Comparison of ENCODE assay signal across 9 cellular contexts in the genomic region with DNA sequence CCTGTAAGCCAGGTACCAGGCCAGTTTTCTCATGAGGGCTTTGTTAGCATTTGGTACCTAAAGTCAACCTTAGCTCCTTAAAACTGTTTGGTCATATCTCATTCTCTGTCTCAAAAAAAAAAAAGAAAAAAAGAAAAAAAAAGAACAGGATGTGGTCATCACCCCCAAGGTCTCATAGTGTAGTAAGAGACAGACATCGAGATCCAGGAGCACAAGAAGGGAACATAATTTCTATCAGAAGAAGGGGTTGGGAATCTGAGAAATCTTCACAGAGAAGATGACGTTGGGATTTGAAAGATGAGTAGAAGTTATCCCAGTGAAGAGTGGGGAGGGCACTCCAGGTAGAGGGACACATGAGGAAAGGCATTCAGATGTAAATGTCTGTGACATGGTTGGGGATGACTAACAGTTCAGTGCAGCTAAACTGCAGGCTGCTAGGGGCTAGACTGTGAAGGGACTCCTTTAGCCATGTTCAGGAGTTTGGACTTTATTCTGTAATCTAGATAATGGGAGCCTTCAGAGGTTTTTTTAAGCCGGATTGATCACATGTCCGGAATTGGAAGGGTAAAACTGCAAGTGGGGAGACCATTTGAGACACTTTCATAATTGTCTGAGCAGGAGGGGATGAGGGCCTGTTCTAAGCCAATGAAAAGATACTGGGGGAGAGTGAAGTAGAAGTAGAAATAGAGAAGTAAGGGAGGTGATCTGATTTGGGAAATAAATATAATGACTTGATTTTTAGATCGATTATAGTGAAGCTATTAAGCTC. TPM values are rescaled to one million over a fixed set of nuclear protein-coding genes. Genes with fewer than 3 reads are reported as not detected.
DNase-seq lines count a peak whose midpoint lies in the region; ATAC-seq and TF ChIP-seq lines count a peak whose summit lies in the region.
"Had no signal": no experiment of that assay in that cellular context is flagged by ENCODE, and none has a peak within 500 bp of the region (broad histone marks: within the 10 kb centered on the region; RNA-seq: fewer than 3 reads in every experiment).

No MANE protein-coding gene starts in this region.

- no peak for TF ChIP-seq CTCF in H9 (conservative IDR thresholded peaks at IDR 0.05)

- H4K5ac ChIP-seq in H9 (ENCODE audit: insufficient read length, low read depth, low read length): no peak overlapping the region

- H2BK20ac ChIP-seq in H9 (ENCODE audit: low read depth, low read length, poor library complexity, severe bottlenecking): no peak overlapping the region

- peaks cover 4% of the 10 kb centered on the region; the same call in 1 of the 2 replicates for H3K4me1 ChIP-seq in H9 (ENCODE audit: insufficient read depth, low read length)

- no peak overlapping the region for H3K27ac ChIP-seq in H9 (ENCODE audit: insufficient read length, low read depth, low read length)

- no peak overlapping the region for H2BK12ac ChIP-seq in H9 (ENCODE audit: insufficient read length, low read depth, low read length)

- H3K36me3 Mint-ChIP-seq in activated CD4-positive, alpha-beta T cell treated with anti-CD3 and anti-CD28 coated beads for 36 hours (ENCODE audit: low read depth): no peaks in the 10 kb centered on the region
- H3K36me3 Mint-ChIP-seq in H9 (ENCODE audit: insufficient read depth in 1 of 3, low read depth in 3 of 3) (peaks cover 0 to 4% (median 3%) of the 10 kb centered on the region in 3 experiments; a peak in 3 of 7 replicates), T-cell (peaks cover under 1% of the 10 kb centered on the region)
- no peaks in the 10 kb centered on the region for H3K36me3 Mint-ChIP-seq in natural killer cell treated with Interleukin-12 subunit alpha and Interleukin-12 subunit beta and Interleukin-15 and Interleukin-18, amount 100 ng/mL, for 72 hours

- no peaks in the 10 kb centered on the region for H3K27me3 ChIP-seq in H9 (ENCODE audit: insufficient read depth, low read length)

- H3T11ph ChIP-seq in H9 (ENCODE audit: low read length): no peak overlapping the region

- H3K23ac ChIP-seq in H9 (ENCODE audit: insufficient read length, low read depth, low read length): no peak overlapping the region

- H3K4me1 Mint-ChIP-seq in activated CD4-positive, alpha-beta T cell treated with anti-CD3 and anti-CD28 coated beads for 36 hours: peaks cover 25% of the 10 kb centered on the region
- H3K4me1 Mint-ChIP-seq in H9: peaks cover 21% of the 10 kb centered on the region in 2 experiments
- H3K4me1 Mint-ChIP-seq in T-cell: peaks cover 28 to 36% (median 34%) of the 10 kb centered on the region in 3 donors
- peaks cover 15 to 20% of the 10 kb centered on the region in 2 donors for H3K4me1 Mint-ChIP-seq in natural killer cell treated with Interleukin-12 subunit alpha and Interleukin-12 subunit beta and Interleukin-15 and Interleukin-18, amount 100 ng/mL, for 72 hours (ENCODE audit: low read depth in 2 of 2)

- peak; percentile 31 for DNase-seq in activated CD4-positive, alpha-beta T cell treated with anti-CD3 and anti-CD28 coated beads for 36 hours
- DNase-seq in activated CD4-positive, alpha-beta T cell treated with anti-CD3 and anti-CD28 coated beads for 48 hours: no peak
- DNase-seq in H9 (peak; percentile 38), T-cell (peak in 1 of 34 experiments; percentile 1), KG1 (lab: John Stamatoyannopoulos, UW) (no peak), HuH-7 (ENCODE audit: low spot score) (no peak), NCI-H446 (lab: John Stamatoyannopoulos, UW) (no peak)
- no peak for DNase-seq in natural killer cell treated with Interleukin-12 subunit alpha and Interleukin-12 subunit beta and Interleukin-15 and Interleukin-18, amount 100 ng/mL, for 72 hours (ENCODE audit: low spot score)
- DNase-seq: midbrain had no signal

- H2AK5ac ChIP-seq in H9 (ENCODE audit: insufficient read length, low read length): no peak overlapping the region

- H3K9ac ChIP-seq in H9 (ENCODE audit: extremely low read depth, insufficient read length, low read length): no peak overlapping the region

- H3K4me2 ChIP-seq in H9 (ENCODE audit: insufficient read depth, insufficient read length, low read length): no peak overlapping the region

- H3K23me2 ChIP-seq in H9 (ENCODE audit: insufficient read length, low read depth, low read length, poor library complexity, severe bottlenecking): no peaks in the 10 kb centered on the region

- no peak overlapping the region for H2BK5ac ChIP-seq in H9 (ENCODE audit: insufficient read length, low read length)

- intact Hi-C loops in activated CD4-positive, alpha-beta T cell treated with anti-CD3 and anti-CD28 coated beads for 36 hours (cut with DNase I, micrococcal nuclease): loop anchor here (1.0 to 5.0 kb wide), 5 partner anchors 14 to 171 kb away; partner anchors contain the start of genes ZMYM3 (in 2 of the 2), NONO (in 1 of the 2) and TAF1 (in 1 of the 2)

- no peaks in the 10 kb centered on the region for H3K79me1 ChIP-seq in H9 (ENCODE audit: insufficient read depth, low read depth, low read length, poor library complexity, severe bottlenecking)

- H3K79me2 ChIP-seq in H9 (ENCODE audit: insufficient read depth, low read length): no peaks in the 10 kb centered on the region

- H4K8ac ChIP-seq in H9 (replicated peaks; ENCODE audit: insufficient read length, low read depth, low read length): no peak overlapping the region

- CTCF ChIA-PET in activated CD4-positive, alpha-beta T cell treated with anti-CD3 and anti-CD28 coated beads for 36 hours (lab: Charles Lee): interaction anchor here (0.7 to 1.5 kb wide), 4 partner anchors 15 to 164 kb away, joined by 3 to 4 read pairs (median 4); no protein-coding TSS in a partner anchor
- CTCF ChIA-PET in T-cell (lab: Charles Lee): interaction anchor here (0.6 kb wide), 3 partner anchors 17 to 738 kb away, joined by 3 to 4 read pairs (median 4); no protein-coding TSS in a partner anchor

- no peaks in the 10 kb centered on the region for H4K20me1 ChIP-seq in H9 (ENCODE audit: control insufficient read depth, insufficient read depth, insufficient read length)

- H2BK15ac ChIP-seq in H9 (ENCODE audit: low read depth, low read length): no peak overlapping the region

- peak; percentile 85 for ATAC-seq in activated CD4-positive, alpha-beta T cell treated with anti-CD3 and anti-CD28 coated beads for 36 hours
- peak; percentile 72 to 74 (median 74) for ATAC-seq in T-cell (replicated peaks in 1 of 4)
- peak; percentile 85 to 87 for ATAC-seq in natural killer cell treated with Interleukin-12 subunit alpha and Interleukin-12 subunit beta and Interleukin-15 and Interleukin-18, amount 100 ng/mL, for 72 hours

- H4K91ac ChIP-seq in H9 (ENCODE audit: insufficient read length, low read depth, low read length): no peak overlapping the region

- no peak overlapping the region for H2BK120ac ChIP-seq in H9 (ENCODE audit: low read depth, low read length, poor library complexity, severe bottlenecking)

- H3K9me3 ChIP-seq in H9 (ENCODE audit: control insufficient read depth, low read depth, low read length): peaks cover 24% of the 10 kb centered on the region

- POLR2A ChIA-PET in activated CD4-positive, alpha-beta T cell treated with anti-CD3 and anti-CD28 coated beads for 36 hours (lab: Charles Lee): interaction anchor here (0.6 to 0.7 kb wide), 4 partner anchors 14 to 1014 kb away, joined by 3 to 4 read pairs (median 4); no protein-coding TSS in a partner anchor
- POLR2A ChIA-PET in T-cell (lab: Charles Lee): interaction anchor here in 1 of 2 donors (0.6 to 1.0 kb wide), 4 partner anchors 14 to 439 kb away, joined by 3 to 4 read pairs (median 3); partner anchors contain the start of gene NONO

- no peak overlapping the region for H3K4ac ChIP-seq in H9 (ENCODE audit: low read depth, low read length)

- no peaks in the 10 kb centered on the region for H3K9me3 Mint-ChIP-seq in activated CD4-positive, alpha-beta T cell treated with anti-CD3 and anti-CD28 coated beads for 36 hours (ENCODE audit: low read depth)
- H3K9me3 Mint-ChIP-seq in H9 (peaks cover 50 to 56% of the 10 kb centered on the region in 2 experiments), T-cell (no peaks in the 10 kb centered on the region)
- no peaks in the 10 kb centered on the region for H3K9me3 Mint-ChIP-seq in natural killer cell treated with Interleukin-12 subunit alpha and Interleukin-12 subunit beta and Interleukin-15 and Interleukin-18, amount 100 ng/mL, for 72 hours

- no peak overlapping the region for H3K18ac ChIP-seq in H9 (ENCODE audit: insufficient read length, low read depth, low read length)

- peak overlapping the region; percentile 76 for H3K4me3 Mint-ChIP-seq in activated CD4-positive, alpha-beta T cell treated with anti-CD3 and anti-CD28 coated beads for 36 hours
- H3K4me3 Mint-ChIP-seq in H9: no peak overlapping the region; a peak in 1 of 5 replicates
- H3K4me3 Mint-ChIP-seq in T-cell: peak overlapping the region; percentile 81 to 86 (median 86)
- H3K4me3 Mint-ChIP-seq in natural killer cell treated with Interleukin-12 subunit alpha and Interleukin-12 subunit beta and Interleukin-15 and Interleukin-18, amount 100 ng/mL, for 72 hours: peak overlapping the region; percentile 92

- no peak overlapping the region for H3K56ac ChIP-seq in H9 (ENCODE audit: insufficient read length, low read depth, low read length)

- no peaks in the 10 kb centered on the region for H3K27me3 Mint-ChIP-seq in activated CD4-positive, alpha-beta T cell treated with anti-CD3 and anti-CD28 coated beads for 36 hours
- H3K27me3 Mint-ChIP-seq in H9 (ENCODE audit: low read depth) (no peaks in the 10 kb centered on the region; the same call in 1 of the 2 replicates), T-cell (peaks cover 0 to 5% of the 10 kb centered on the region in 2 donors)
- no peaks in the 10 kb centered on the region for H3K27me3 Mint-ChIP-seq in natural killer cell treated with Interleukin-12 subunit alpha and Interleukin-12 subunit beta and Interleukin-15 and Interleukin-18, amount 100 ng/mL, for 72 hours

- H2AFZ ChIP-seq in H9 (ENCODE audit: low read length): no peak overlapping the region

- no CpG with 5 or more reads among the region's 5 CpGs for WGBS in H9 (ENCODE audit: extremely low coverage, insufficient read length, low lambda C conversion rate)

- no peak overlapping the region for H3K14ac ChIP-seq in H9 (ENCODE audit: insufficient read depth, low read length)

- peak overlapping the region; percentile 94 for H3K27ac Mint-ChIP-seq in activated CD4-positive, alpha-beta T cell treated with anti-CD3 and anti-CD28 coated beads for 36 hours
- H3K27ac Mint-ChIP-seq in H9: peak overlapping the region in 2 of 3 experiments; percentile 22 to 78; a peak in 3 of 7 replicates
- peak overlapping the region; percentile 91 to 92 for H3K27ac Mint-ChIP-seq in T-cell
- peak overlapping the region; percentile 94 for H3K27ac Mint-ChIP-seq in natural killer cell treated with Interleukin-12 subunit alpha and Interleukin-12 subunit beta and Interleukin-15 and Interleukin-18, amount 100 ng/mL, for 72 hours

RNA-seq across cellular contexts. Expression of gene GJB1, which starts 26.9 kb away (rescaled TPM):
- total RNA-seq in activated CD4-positive, alpha-beta T cell treated with anti-CD3 and anti-CD28 coated beads for 36 hours: not detected
- total RNA-seq in H9 (2021): not detected in 2 replicates
- under 1 TPM in 2 of 5 donors, not detected in 3; 0.23 TPM for total RNA-seq in T-cell
- total RNA-seq in natural killer cell treated with Interleukin-12 subunit alpha and Interleukin-12 subunit beta and Interleukin-15 and Interleukin-18, amount 100 ng/mL, for 72 hours: not detected

RNA-seq across cellular contexts. Expression of gene NLGN3, which starts 51.5 kb away (rescaled TPM):
- total RNA-seq in activated CD4-positive, alpha-beta T cell treated with anti-CD3 and anti-CD28 coated beads for 36 hours: under 1 TPM; 0.77 to 0.78 TPM
- total RNA-seq in H9 (2021) (3.5 and 3.6 TPM in 2 replicates), T-cell (1 to 10 TPM; 2.9 to 3.7 (median 3.2) TPM)
- total RNA-seq in natural killer cell treated with Interleukin-12 subunit alpha and Interleukin-12 subunit beta and Interleukin-15 and Interleukin-18, amount 100 ng/mL, for 72 hours: 1 to 10 TPM in 1 of 2 donors, under 1 TPM in 1; 0.78 to 1.6 TPM

RNA-seq across cellular contexts. Expression of gene ZMYM3, which starts 57.8 kb away (rescaled TPM):
- 10 to 100 TPM; 22.6 to 22.8 TPM for total RNA-seq in activated CD4-positive, alpha-beta T cell treated with anti-CD3 and anti-CD28 coated beads for 36 hours
- total RNA-seq in H9 (2021): 83.4 and 86.5 TPM in 2 replicates
- 10 to 100 TPM; 23.6 to 32.4 (median 28.7) TPM for total RNA-seq in T-cell
- 10 to 100 TPM; 14.7 to 16.8 TPM for total RNA-seq in natural killer cell treated with Interleukin-12 subunit alpha and Interleukin-12 subunit beta and Interleukin-15 and Interleukin-18, amount 100 ng/mL, for 72 hours

Comparison
In these comparisons a context has a peak if more than half of its experiments do, and no peak if none do; other contexts are left out.
1. DNase-seq: peak in activated CD4-positive, alpha-beta T cell treated with anti-CD3 and anti-CD28 coated beads for 36 hours (single experiment) and H9 (single experiment); none in activated CD4-positive, alpha-beta T cell treated with anti-CD3 and anti-CD28 coated beads for 48 hours (single experiment), natural killer cell treated with Interleukin-12 subunit alpha and Interleukin-12 subunit beta and Interleukin-15 and Interleukin-18, amount 100 ng/mL, for 72 hours (single experiment), KG1 (single experiment), HuH-7 (single experiment) and NCI-H446 (0 of 2).
2. H3K4me3 Mint-ChIP-seq: peak in activated CD4-positive, alpha-beta T cell treated with anti-CD3 and anti-CD28 coated beads for 36 hours (single experiment), T-cell (3 of 3) and natural killer cell treated with Interleukin-12 subunit alpha and Interleukin-12 subunit beta and Interleukin-15 and Interleukin-18, amount 100 ng/mL, for 72 hours (single experiment); none in H9 (0 of 2).
3. Peak in every context shown above with its lines, with median percentiles within 50 percentile points of each other: ATAC-seq and H3K27ac Mint-ChIP-seq.